In the genomic region with DNA sequence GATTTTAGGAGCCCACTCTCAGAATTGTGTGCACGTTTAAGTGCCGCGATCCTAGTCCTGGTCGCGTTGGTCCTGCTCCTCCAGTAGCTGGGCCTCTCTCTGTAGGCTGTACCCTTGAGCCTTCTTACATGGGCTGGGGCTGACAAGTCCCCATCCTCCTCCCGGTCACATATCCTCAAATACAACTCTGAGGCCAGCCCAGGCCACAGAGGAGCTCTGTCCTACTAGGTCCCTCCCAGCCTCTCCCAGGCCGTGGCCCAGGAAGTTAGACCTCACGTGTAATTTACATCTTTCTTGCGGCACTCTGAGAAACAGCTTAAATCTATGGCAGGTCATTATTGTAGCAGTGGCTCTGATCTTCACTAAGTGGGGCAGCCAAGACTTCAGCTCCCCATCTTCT, we compare ENCODE assay signal across 27 cellular contexts.
"Had no signal": no experiment of that assay in that cellular context is flagged by ENCODE, and none has a peak within 500 bp of the region (broad histone marks: within the 10 kb centered on the region; RNA-seq: fewer than 3 reads in every experiment).

No MANE protein-coding gene starts in this region.

- H3K4me1 Mint-ChIP-seq: activated B cell treated with CpG ODN at 0.5 μM for 24 hours; activated naive CD4-positive, alpha-beta T cell treated with anti-CD3 and anti-CD28 coated beads, Interleukin-2, amount 10 ng/mL, durations not matched to agents 7 days and 5 days; activated naive CD8-positive, alpha-beta T cell treated with anti-CD3 and anti-CD28 coated beads, Interleukin-2, amount 50 U/mL, for 24 hours had no signal

- H3K27ac ChIP-seq: brain microvascular endothelial cell, SJSA1 had no signal

- H3K4me3 Mint-ChIP-seq: activated B cell treated with CpG ODN at 0.5 μM for 24 hours; activated CD4-positive, alpha-beta memory T cell treated with anti-CD3 and anti-CD28 coated beads for 36 hours; activated naive CD4-positive, alpha-beta T cell treated with anti-CD3 and anti-CD28 coated beads, Interleukin-2, amount 10 ng/mL, durations not matched to agents 7 days and 5 days; activated naive CD8-positive, alpha-beta T cell; activated naive CD8-positive, alpha-beta T cell treated with anti-CD3 and anti-CD28 coated beads, Interleukin-2, amount 50 U/mL, for 24 hours; activated T-cell treated with anti-CD3 and anti-CD28 coated beads, Interleukin-2, amount 50 U/mL, for 4 hours; activated T-helper 1 cell treated with anti-CD3 and anti-CD28 coated beads, Interleukin-12 subunit alpha, Interleukin-12 subunit beta, Interleukin-2, Interleukin-4 antibody, amounts not matched to agents 30 ng/mL and 10 ng/mL and 1 ng/mL, durations not matched to agents 14 hours and 24 hours and 36 hours; T-helper 1 cell treated with Interleukin-12 subunit alpha and Interleukin-12 subunit beta and Interleukin-4 antibody, amounts not matched to agents 30 μg/mL and 1 μg/mL, for 36 hours; T-helper 2 cell treated with Interferon-gamma antibody and Interleukin-4, amounts not matched to agents 5 μg/mL and 100 μg/mL, for 36 hours had no signal

- H3K36me3 Mint-ChIP-seq: activated CD4-positive, alpha-beta memory T cell treated with anti-CD3 and anti-CD28 coated beads for 36 hours; activated naive CD4-positive, alpha-beta T cell treated with anti-CD3 and anti-CD28 coated beads, Interleukin-2, amount 10 ng/mL, durations not matched to agents 7 days and 5 days; activated naive CD8-positive, alpha-beta T cell had no signal

- H3K9me3 Mint-ChIP-seq: activated B cell treated with CpG ODN at 0.5 μM for 24 hours; activated CD4-positive, alpha-beta memory T cell treated with anti-CD3 and anti-CD28 coated beads for 36 hours; activated naive CD4-positive, alpha-beta T cell treated with anti-CD3 and anti-CD28 coated beads, Interleukin-2, amount 10 ng/mL, durations not matched to agents 7 days and 5 days; activated naive CD8-positive, alpha-beta T cell treated with anti-CD3 and anti-CD28 coated beads, Interleukin-2, amount 50 U/mL, for 24 hours; activated T-cell treated with anti-CD3 and anti-CD28 coated beads, Interleukin-2, amount 50 U/mL, for 4 hours; activated T-helper 1 cell treated with anti-CD3 and anti-CD28 coated beads, Interleukin-12 subunit alpha, Interleukin-12 subunit beta, Interleukin-2, Interleukin-4 antibody, amounts not matched to agents 30 ng/mL and 10 ng/mL and 1 ng/mL, durations not matched to agents 14 hours and 24 hours and 36 hours; T-helper 1 cell treated with Interleukin-12 subunit alpha and Interleukin-12 subunit beta and Interleukin-4 antibody, amounts not matched to agents 30 μg/mL and 1 μg/mL, for 36 hours; T-helper 2 cell treated with Interferon-gamma antibody and Interleukin-4, amounts not matched to agents 5 μg/mL and 100 μg/mL, for 36 hours had no signal

- H3K27ac Mint-ChIP-seq: activated B cell treated with CpG ODN at 0.5 μM for 24 hours; activated CD4-positive, alpha-beta memory T cell treated with anti-CD3 and anti-CD28 coated beads for 36 hours; activated naive CD4-positive, alpha-beta T cell treated with anti-CD3 and anti-CD28 coated beads, Interleukin-2, amount 10 ng/mL, durations not matched to agents 7 days and 5 days; activated naive CD8-positive, alpha-beta T cell; activated naive CD8-positive, alpha-beta T cell treated with anti-CD3 and anti-CD28 coated beads, Interleukin-2, amount 50 U/mL, for 24 hours; activated T-helper 1 cell treated with anti-CD3 and anti-CD28 coated beads, Interleukin-12 subunit alpha, Interleukin-12 subunit beta, Interleukin-2, Interleukin-4 antibody, amounts not matched to agents 30 ng/mL and 10 ng/mL and 1 ng/mL, durations not matched to agents 14 hours and 24 hours and 36 hours; T-helper 1 cell treated with Interleukin-12 subunit alpha and Interleukin-12 subunit beta and Interleukin-4 antibody, amounts not matched to agents 30 μg/mL and 1 μg/mL, for 36 hours; T-helper 2 cell treated with Interferon-gamma antibody and Interleukin-4, amounts not matched to agents 5 μg/mL and 100 μg/mL, for 36 hours had no signal

- DNase-seq: activated B cell treated with CpG ODN at 0.5 μM for 24 hours; activated CD4-positive, alpha-beta memory T cell treated with anti-CD3 and anti-CD28 coated beads for 36 hours; activated CD4-positive, alpha-beta T cell treated with anti-CD3 and anti-CD28 coated beads for 4 hours; activated CD4-positive, alpha-beta T cell treated with anti-CD3 and anti-CD28 coated beads, Interleukin-2, amount 50 U/mL, for 1 hour; activated CD4-positive, CD25-positive, alpha-beta regulatory T cell treated with anti-CD3 and anti-CD28 coated beads, Interleukin-2, amount 50 U/mL, for 72 hours; activated CD8-positive, alpha-beta memory T cell treated with anti-CD3 and anti-CD28 coated beads, Interleukin-2, amount 50 U/mL, for 4 hours; activated gamma-delta T cell treated with Interleukin-2 at 50 U/mL for 16 hours; activated naive CD4-positive, alpha-beta T cell treated with anti-CD3 and anti-CD28 coated beads, Interleukin-2, amount 10 ng/mL, durations not matched to agents 7 days and 5 days; activated naive CD8-positive, alpha-beta T cell treated with anti-CD3 and anti-CD28 coated beads, Interleukin-2, amount 50 U/mL, for 24 hours; activated T-cell treated with anti-CD3 and anti-CD28 coated beads for 4 hours; activated T-cell treated with anti-CD3 and anti-CD28 coated beads, Interleukin-2, amount 50 U/mL, for 4 hours; brain microvascular endothelial cell; central memory CD4-positive, alpha-beta T cell; Kasumi-1; KG1; NCI-H1048; NCI-H1436 treated with DMSO at 0.1 percent for 48 hours; NCI-H1694 treated with DMSO at 0.1 percent for 48 hours; NCI-H2029; NCI-H345; NCI-H524 treated with DMSO at 0.1 percent for 48 hours; SHP77 treated with DMSO at 0.1 percent for 48 hours had no signal
